Comparison of ENCODE assay signal across 5 cellular contexts in the genomic region with DNA sequence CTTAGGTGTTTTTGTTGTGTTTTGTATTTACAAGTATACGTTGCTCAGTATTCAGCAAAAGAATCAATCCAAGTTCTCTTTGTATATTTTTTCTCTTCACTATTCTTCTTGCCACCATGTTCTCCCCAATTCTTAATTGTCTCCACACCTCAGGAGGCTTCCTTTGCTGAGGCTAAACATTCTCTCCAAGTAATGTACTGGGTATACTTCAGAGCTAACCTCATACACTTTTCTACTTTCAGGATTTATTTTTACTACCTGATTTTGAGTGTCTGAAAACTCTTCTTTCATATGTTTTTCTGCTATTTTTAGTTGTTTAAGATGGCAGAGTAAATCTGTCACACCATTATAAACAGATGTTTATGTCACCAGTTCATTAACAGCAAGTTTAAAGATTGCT.
"Had no signal": no experiment of that assay in that cellular context is flagged by ENCODE, and none has a peak within 500 bp of the region (broad histone marks: within the 10 kb centered on the region; RNA-seq: fewer than 3 reads in every experiment).

No MANE protein-coding gene starts in this region.

- DNase-seq: H9, HCEC 1CT, IMR-90 had no signal

- H3K4me3 ChIP-seq: GM23338, K562 had no signal

- H3K4me2 ChIP-seq: GM23338 had no signal

- H2AFZ ChIP-seq: GM23338 had no signal
